ENCODE assay signal across 15 cellular contexts in the genomic region with DNA sequence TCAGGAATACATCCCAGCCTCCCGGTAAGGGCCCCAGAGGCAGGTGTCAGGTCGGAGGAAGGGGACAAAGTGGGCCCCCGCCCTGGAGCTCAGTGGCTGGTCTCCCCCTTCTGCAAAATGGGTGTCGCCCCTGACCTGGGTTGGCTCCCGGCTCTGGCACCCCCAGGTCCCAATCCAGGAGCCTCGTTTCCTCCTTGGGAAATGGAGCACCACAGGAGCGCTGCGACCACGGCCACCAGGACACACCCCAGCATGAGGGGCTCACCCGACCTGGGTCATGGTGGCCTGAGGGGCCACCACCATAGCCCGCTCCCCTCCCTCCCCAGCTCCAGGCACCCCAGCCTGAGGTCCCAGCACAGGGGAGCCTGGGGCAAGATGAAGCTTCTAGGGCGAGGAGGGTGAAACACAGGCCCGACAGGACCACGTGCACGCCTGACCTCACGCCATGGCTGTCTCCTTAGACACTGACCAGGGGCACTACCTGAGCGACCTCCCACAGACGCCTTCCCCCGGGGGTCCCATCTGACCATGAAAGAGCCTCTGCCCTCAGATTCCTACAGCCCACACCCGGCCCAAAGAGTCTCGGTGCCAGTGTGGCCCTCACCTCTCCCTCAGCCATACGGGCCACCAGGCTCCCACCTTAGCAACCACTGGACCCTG. TPM values are rescaled to one million over a fixed set of nuclear protein-coding genes. Genes with fewer than 3 reads are reported as not detected.
DNase-seq lines count a peak whose midpoint lies in the region; ATAC-seq and TF ChIP-seq lines count a peak whose summit lies in the region.
"Had no signal": no experiment of that assay in that cellular context is flagged by ENCODE, and none has a peak within 500 bp of the region (broad histone marks: within the 10 kb centered on the region; RNA-seq: fewer than 3 reads in every experiment).

No MANE protein-coding gene starts in this region.

- TF ChIP-seq CTCF in heart right ventricle (IDR thresholded peaks at IDR 0.05) (no peak), esophagus muscularis mucosa (IDR thresholded peaks at IDR 0.05) (no peak), ovary (IDR thresholded peaks at IDR 0.05) (no peak), vagina (IDR thresholded peaks at IDR 0.05) (no peak)

- no peak overlapping the region for H3K4me3 ChIP-seq in heart right ventricle
- H3K4me3 ChIP-seq in esophagus muscularis mucosa, result no peak overlapping the region
- H3K4me3 ChIP-seq in ovary, result no peak overlapping the region
- H3K4me3 ChIP-seq in vagina, result no peak overlapping the region

- H3K36me3 ChIP-seq in heart right ventricle, result peaks cover 0 to 75% (median 23%) of the 10 kb centered on the region in 9 donors
- H3K36me3 ChIP-seq in esophagus muscularis mucosa, result peaks cover 16 to 62% (median 50%) of the 10 kb centered on the region in 4 donors
- H3K36me3 ChIP-seq in ovary, result no peaks in the 10 kb centered on the region
- peaks cover 0 to 27% of the 10 kb centered on the region in 2 donors for H3K36me3 ChIP-seq in vagina

- DNase-seq in heart right ventricle, result no peak
- no peak for DNase-seq in Right ventricle myocardium inferior (ENCODE audit: missing footprints)
- DNase-seq in esophagus muscularis mucosa (ENCODE audit: extremely low spot score), result no peak
- peak in 4 of 5 donors; percentile 25 to 47 (median 44) for DNase-seq in ovary
- DNase-seq in vagina (ENCODE audit: extremely low spot score in 2 of 2), result no peak
- DNase-seq in GM19238 (ENCODE audit: insufficient read length, low spot score), result no peak
- no peak for DNase-seq in HT-29 (ENCODE audit: low spot score)
- DNase-seq: activated CD4-positive, alpha-beta T cell treated with anti-CD3 and anti-CD28 coated beads, Interleukin-2, amount 50 U/mL, for 4 hours; activated gamma-delta T cell treated with Interleukin-2 at 50 U/mL for 16 hours; dermis blood vessel endothelial cell; DMS53; NCI-H524 treated with DMSO at 0.1 percent for 48 hours; SW 1271 had no signal

- 73 to 75% methylated on average over 22 of the region's 22 CpGs for WGBS in heart right ventricle, 2 donors
- 73% methylated on average over 5 of the region's 22 CpGs for WGBS in esophagus muscularis mucosa
- WGBS in ovary, 3 donors, result 83 to 86% (median 84%) methylated on average over 18 to 22 of the region's 22 CpGs

- peaks cover 0 to 29% (median 0%) of the 10 kb centered on the region in 7 donors for H3K27me3 ChIP-seq in heart right ventricle
- H3K27me3 ChIP-seq in esophagus muscularis mucosa, result no peaks in the 10 kb centered on the region
- no peaks in the 10 kb centered on the region for H3K27me3 ChIP-seq in ovary
- H3K27me3 ChIP-seq in vagina, result no peaks in the 10 kb centered on the region

- no peak for TF ChIP-seq EP300 in esophagus muscularis mucosa (IDR thresholded peaks at IDR 0.05)
- TF ChIP-seq EP300 in ovary (IDR thresholded peaks at IDR 0.05), result no peak

- H3K4me1 ChIP-seq in heart right ventricle (peaks cover 42 to 87% (median 65%) of the 10 kb centered on the region in 9 donors), esophagus muscularis mucosa (peaks cover 55 to 71% (median 63%) of the 10 kb centered on the region in 4 donors), ovary (ENCODE audit: insufficient read depth) (peaks cover 26% of the 10 kb centered on the region), vagina (peaks cover 57% of the 10 kb centered on the region)

- ATAC-seq in heart right ventricle, result no peak
- no peak for ATAC-seq in Right ventricle myocardium inferior
- no peak for ATAC-seq in GM21723 (IDR thresholded peaks at IDR 0.05; ENCODE audit: unreplicated experiment)

- intact Hi-C loops in heart right ventricle (cut with DNase I), result loop anchor here in 6 of 10 donors (5.0 to 10.0 kb wide), 4 partner anchors 65 to 85 kb away; no protein-coding TSS in a partner anchor
- intact Hi-C loops in Right ventricle myocardium inferior (cut with DNase I), result loop anchor here (2.0 kb wide), 1 partner anchor 25 kb away; no protein-coding TSS in a partner anchor
- intact Hi-C loops in esophagus muscularis mucosa (cut with DNase I), result loop anchor here (5.0 kb wide), 1 partner anchor 68 kb away; no protein-coding TSS in a partner anchor
- intact Hi-C loops in ovary (cut with DNase I), result loop anchor here in 2 of 4 donors (5.0 to 10.0 kb wide), 3 partner anchors 63 to 158 kb away; no protein-coding TSS in a partner anchor
- intact Hi-C loops in vagina (cut with DNase I), result loop anchor here (5.0 kb wide), 1 partner anchor 148 kb away; no protein-coding TSS in a partner anchor

- H3K27ac ChIP-seq in heart right ventricle (peak overlapping the region; percentile 59 to 90 (median 84)), esophagus muscularis mucosa (replicated peaks in 1 of 4) (peak overlapping the region; percentile 82 to 85 (median 84)), ovary (peak overlapping the region in 1 of 2 donors; percentile 79), vagina (peak overlapping the region; percentile 85)

- no peaks in the 10 kb centered on the region for H3K9me3 ChIP-seq in heart right ventricle
- no peaks in the 10 kb centered on the region for H3K9me3 ChIP-seq in esophagus muscularis mucosa
- no peaks in the 10 kb centered on the region for H3K9me3 ChIP-seq in ovary
- no peaks in the 10 kb centered on the region for H3K9me3 ChIP-seq in vagina

- TF ChIP-seq POLR2A in esophagus muscularis mucosa (IDR thresholded peaks at IDR 0.05; ENCODE audit: low read depth) (no peak), ovary (IDR thresholded peaks at IDR 0.05) (no peak), vagina (IDR thresholded peaks at IDR 0.05) (no peak)

RNA-seq across cellular contexts. Expression of gene BCAR1, which starts 11.8 kb away (rescaled TPM):
- 10 to 100 TPM; 56.1 to 85.2 (median 72.4) TPM for total RNA-seq in heart right ventricle
- 10 to 100 TPM; 54.6 to 65.8 TPM for polyA plus RNA-seq in heart right ventricle
- total RNA-seq in Right ventricle myocardium inferior, result 76.7 TPM
- total RNA-seq in esophagus muscularis mucosa, result 10 to 100 TPM; 31.6 to 67.1 (median 54.8) TPM
- 10 to 100 TPM; 22.2 to 90.2 (median 47.4) TPM for total RNA-seq in ovary
- 10 to 100 TPM in 1 of 2 donors, 1 to 10 TPM in 1; 2.4 to 30.3 TPM for polyA plus RNA-seq in ovary
- 39.5 TPM for total RNA-seq in vagina
- total RNA-seq in HT-29 (2014; rRNA removed; shearing (Covaris generic)), result 230 and 270 TPM in 2 replicates

RNA-seq across cellular contexts. Expression of gene CTRB1, which starts 20.8 kb away (rescaled TPM):
- total RNA-seq in heart right ventricle (1 to 10 TPM in 7 of 10 donors, not detected in 3; 1.8 to 3.8 (median 2.6) TPM), Right ventricle myocardium inferior (not detected), esophagus muscularis mucosa (not detected), ovary (10 to 100 TPM in 2 of 7 donors, 1 to 10 TPM in 1, under 1 TPM in 2, not detected in 2; 0.67 to 14.7 (median 3.1) TPM), vagina (not detected)
- polyA plus RNA-seq in heart right ventricle (1 to 10 TPM in 1 of 2 donors, not detected in 1; 1.0 TPM), ovary (not detected)
- total RNA-seq in HT-29 (2014; rRNA removed; shearing (Covaris generic)), result not detected in 2 replicates
- total RNA-seq: dermis blood vessel endothelial cell, mononuclear cell had no signal

RNA-seq across cellular contexts. Expression of gene CTRB2, which starts 32.6 kb away (rescaled TPM):
- total RNA-seq in heart right ventricle (1 to 10 TPM in 7 of 10 donors, not detected in 3; 2.0 to 3.8 (median 2.8) TPM), Right ventricle myocardium inferior (not detected), esophagus muscularis mucosa (not detected), ovary (10 to 100 TPM in 2 of 7 donors, 1 to 10 TPM in 1, under 1 TPM in 1, not detected in 3; 0.62 to 28.7 (median 11.6) TPM), vagina (not detected)
- polyA plus RNA-seq in heart right ventricle (under 1 TPM in 1 of 2 donors, not detected in 1; 0.42 TPM), ovary (1 to 10 TPM in 1 of 2 donors, not detected in 1; 1.1 TPM)
- total RNA-seq in HT-29 (2014; rRNA removed; shearing (Covaris generic)), result not detected in 2 replicates
- total RNA-seq: dermis blood vessel endothelial cell, mononuclear cell had no signal

Comparison
In these comparisons a context has a peak if more than half of its experiments do, and no peak if none do; other contexts are left out.
1. DNase-seq: peak in ovary (4 of 5); none in heart right ventricle (0 of 2), Right ventricle myocardium inferior (single experiment), esophagus muscularis mucosa (single experiment), vagina (0 of 2), GM19238 (single experiment) and HT-29 (single experiment).